14 cellular contexts compared by ENCODE assay signal in the genomic region with DNA sequence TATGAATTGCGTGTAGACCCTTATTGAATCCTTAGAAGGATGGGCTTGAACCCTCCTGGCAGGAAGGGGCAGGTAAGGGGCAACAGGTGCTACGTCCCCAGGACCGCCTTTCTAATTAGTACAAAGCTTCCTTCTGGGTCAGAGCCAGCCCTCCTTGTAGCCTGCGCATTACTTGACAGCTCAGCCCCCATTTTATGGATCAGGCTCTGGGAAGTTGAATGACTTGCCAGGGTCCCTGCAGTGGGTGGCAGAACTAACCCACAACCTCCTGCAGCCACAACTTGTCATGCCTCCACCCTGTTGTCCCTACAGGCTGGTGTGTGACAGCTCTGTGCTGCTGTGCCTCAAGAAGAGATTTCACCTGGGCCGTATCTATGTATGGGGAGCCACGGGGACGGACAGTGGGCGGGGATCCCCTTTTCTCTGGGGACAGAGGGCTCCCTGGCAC. TPM values are rescaled to one million over a fixed set of nuclear protein-coding genes. Genes with fewer than 3 reads are reported as not detected.
DNase-seq lines count a peak whose midpoint lies in the region; ATAC-seq and TF ChIP-seq lines count a peak whose summit lies in the region.
"Had no signal": no experiment of that assay in that cellular context is flagged by ENCODE, and none has a peak within 500 bp of the region (broad histone marks: within the 10 kb centered on the region; RNA-seq: fewer than 3 reads in every experiment).

No MANE protein-coding gene starts in this region.

- H3K27ac ChIP-seq in breast epithelium (peak overlapping the region; percentile 81 to 96), lower lobe of right lung (no peak overlapping the region), upper lobe of right lung (peak overlapping the region; percentile 96)
- H3K27ac ChIP-seq: parathyroid adenoma had no signal

- BruUV-seq in MCF 10A (replicated peaks; lab: Mats Ljungman, UMichigan), result no TSS peak

- H3K4me3 ChIP-seq in breast epithelium (peak overlapping the region in 2 of 3 donors; percentile 70 to 91), lower lobe of right lung (peak overlapping the region; percentile 84), upper lobe of right lung (peak overlapping the region; percentile 74)

- H3K27me3 ChIP-seq in breast epithelium, result no peaks in the 10 kb centered on the region
- no peaks in the 10 kb centered on the region for H3K27me3 ChIP-seq in lower lobe of right lung (ENCODE audit: low read depth)
- no peaks in the 10 kb centered on the region for H3K27me3 ChIP-seq in upper lobe of right lung

- H3K36me3 ChIP-seq in breast epithelium, result no peaks in the 10 kb centered on the region
- H3K36me3 ChIP-seq in lower lobe of right lung, result peaks cover 6% of the 10 kb centered on the region
- no peaks in the 10 kb centered on the region for H3K36me3 ChIP-seq in upper lobe of right lung

- H3K36me3 Mint-ChIP-seq in MCF 10A (ENCODE audit: insufficient read depth, unreplicated experiment), result no peaks in the 10 kb centered on the region
- H3K36me3 Mint-ChIP-seq in T-helper 2 cell treated with Interferon-gamma antibody and Interleukin-4, amounts not matched to agents 5 μg/mL and 100 μg/mL, for 36 hours (ENCODE audit: low read depth), result no peaks in the 10 kb centered on the region

- no peak for TF ChIP-seq POLR2A in breast epithelium (IDR thresholded peaks at IDR 0.05)

- no peaks in the 10 kb centered on the region for H3K9me3 ChIP-seq in breast epithelium
- no peaks in the 10 kb centered on the region for H3K9me3 ChIP-seq in lower lobe of right lung
- no peaks in the 10 kb centered on the region for H3K9me3 ChIP-seq in upper lobe of right lung
- H3K9me3 ChIP-seq: tibial artery had no signal

- no peak for ATAC-seq in lower lobe of right lung
- no peak for ATAC-seq in upper lobe of right lung
- ATAC-seq in HG03439 (IDR thresholded peaks at IDR 0.05; ENCODE audit: unreplicated experiment), result no peak
- no peak for ATAC-seq in GM19397 (IDR thresholded peaks at IDR 0.05; ENCODE audit: unreplicated experiment)

- POLR2A ChIA-PET in MCF 10A (lab: Yijun Ruan, JAX), result interaction anchor here (1.3 to 1.5 kb wide), 3 partner anchors 14 to 59 kb away, joined by 3 to 4 read pairs (median 3); no protein-coding TSS in a partner anchor

- H3K27ac Mint-ChIP-seq in MCF 10A (ENCODE audit: low read depth, unreplicated experiment), result no peak overlapping the region
- H3K27ac Mint-ChIP-seq in T-helper 2 cell treated with Interferon-gamma antibody and Interleukin-4, amounts not matched to agents 5 μg/mL and 100 μg/mL, for 36 hours, result peak overlapping the region; percentile 8

- no peak for TF ChIP-seq CTCF in breast epithelium (IDR thresholded peaks at IDR 0.05)
- no peak for TF ChIP-seq CTCF in MCF 10A (IDR thresholded peaks at IDR 0.05; ENCODE audit: unreplicated experiment)
- no peak for TF ChIP-seq CTCF in lower lobe of right lung (IDR thresholded peaks at IDR 0.05)
- no peak for TF ChIP-seq CTCF in upper lobe of right lung (IDR thresholded peaks at IDR 0.05)

- no peaks in the 10 kb centered on the region for H3K27me3 Mint-ChIP-seq in MCF 10A (ENCODE audit: insufficient read depth, unreplicated experiment)
- peaks cover 20% of the 10 kb centered on the region for H3K27me3 Mint-ChIP-seq in T-helper 2 cell treated with Interferon-gamma antibody and Interleukin-4, amounts not matched to agents 5 μg/mL and 100 μg/mL, for 36 hours (ENCODE audit: low read depth)

- no peaks in the 10 kb centered on the region for H3K4me1 Mint-ChIP-seq in MCF 10A (ENCODE audit: insufficient read depth, unreplicated experiment)
- H3K4me1 Mint-ChIP-seq in T-helper 2 cell treated with Interferon-gamma antibody and Interleukin-4, amounts not matched to agents 5 μg/mL and 100 μg/mL, for 36 hours (ENCODE audit: low read depth), result peaks cover 3% of the 10 kb centered on the region

- CTCF ChIA-PET in MCF 10A (lab: Yijun Ruan, JAX), result interaction anchor here (0.6 to 1.6 kb wide), 6 partner anchors 11 to 240 kb away, joined by 3 to 6 read pairs (median 3); a partner anchor contains a TSS

- intact Hi-C loops in breast epithelium (cut with DNase I; ENCODE audit: low total_unique reads) (no loop called here), MCF 10A (cut with micrococcal nuclease) (no loop called here), lower lobe of right lung (cut with DNase I) (no loop called here), upper lobe of right lung (cut with DNase I) (no loop called here)

- H3K4me3 Mint-ChIP-seq in MCF 10A (ENCODE audit: unreplicated experiment), result no peak overlapping the region
- H3K4me3 Mint-ChIP-seq in T-helper 2 cell treated with Interferon-gamma antibody and Interleukin-4, amounts not matched to agents 5 μg/mL and 100 μg/mL, for 36 hours, result peak overlapping the region; percentile 15

- DNase-seq in breast epithelium (ENCODE audit: low spot score in 2 of 2) (no peak), MCF 10A (ENCODE audit: unreplicated experiment) (no peak), lower lobe of right lung (no peak), upper lobe of right lung (no peak), retina (no peak)
- no peak for DNase-seq in T-helper 2 cell treated with Interferon-gamma antibody and Interleukin-4, amounts not matched to agents 5 μg/mL and 100 μg/mL, for 36 hours (ENCODE audit: low spot score)
- DNase-seq: AML-193; EL; NK-92 treated with Interleukin-12 subunit alpha and Interleukin-12 subunit beta, amount 100 ng/mL, for 24 hours; SIG-M5; tibial artery had no signal

- peaks cover 0 to 7% of the 10 kb centered on the region in 2 donors for H3K4me1 ChIP-seq in breast epithelium
- peaks cover 20% of the 10 kb centered on the region for H3K4me1 ChIP-seq in lower lobe of right lung
- H3K4me1 ChIP-seq in upper lobe of right lung, result peaks cover 15% of the 10 kb centered on the region
- H3K4me1 ChIP-seq: parathyroid adenoma had no signal

- H3K9me3 Mint-ChIP-seq in MCF 10A (ENCODE audit: unreplicated experiment), result no peaks in the 10 kb centered on the region
- no peaks in the 10 kb centered on the region for H3K9me3 Mint-ChIP-seq in T-helper 2 cell treated with Interferon-gamma antibody and Interleukin-4, amounts not matched to agents 5 μg/mL and 100 μg/mL, for 36 hours

RNA-seq across cellular contexts. Expression of a gene that starts 2.7 kb away (rescaled TPM):
- total RNA-seq in breast epithelium (100 to 1,000 TPM in 1 of 3 donors, 10 to 100 TPM in 2; 65.3 to 121 (median 86.6) TPM), MCF 10A (2022) (10.9 and 16.9 TPM in 2 replicates), lower lobe of right lung (181 TPM), upper lobe of right lung (193 TPM)

RNA-seq across cellular contexts. Expression of a gene that starts 42.9 kb away (rescaled TPM):
- total RNA-seq in breast epithelium (1 to 10 TPM in 1 of 3 donors, under 1 TPM in 2; 0.29 to 2.6 (median 0.48) TPM), MCF 10A (2022) (0.09 TPM in 1 of 2 replicates, not detected in the other), lower lobe of right lung (2.7 TPM), upper lobe of right lung (0.84 TPM)
